26 cellular contexts compared by ENCODE assay signal in genomic region chr7:54629771-54630170, GRCh38.
"Had no signal": no experiment of that assay in that cellular context is flagged by ENCODE, and none has a peak within 500 bp of the region (broad histone marks: within the 10 kb centered on the region; RNA-seq: fewer than 3 reads in every experiment).

No MANE protein-coding gene starts in this region.

- H3K79me2 ChIP-seq: parathyroid adenoma had no signal

- ATAC-seq: effector memory CD8-positive, alpha-beta T cell; heart right ventricle; left lobe of liver; naive thymus-derived CD4-positive, alpha-beta T cell; right lobe of liver; stimulated activated naive B cell treated with anti-CD40 and anti-IgM and Interleukin-4, amounts not matched to agents 10 μg/mL and 1 μg/mL and 100 μg/mL, for 72 hours; stimulated activated naive CD8-positive, alpha-beta T cell treated with anti-CD3 and anti-CD28 coated beads, Interleukin-15, amount 100 ng/mL, for 72 hours had no signal

- DNase-seq: cortex of kidney; effector memory CD8-positive, alpha-beta T cell; erythroblast; esophagus squamous epithelium; foreskin melanocyte; glutamatergic neuron; heart right ventricle; hippocampal formation; kidney; mesenchymal stem cell; midbrain; naive thymus-derived CD4-positive, alpha-beta T cell; right lobe of liver; small intestine; stimulated activated CD4-positive, alpha-beta T cell treated with anti-CD3 and anti-CD28 coated beads, Interleukin-15, amount 100 ng/mL, for 24 hours; stimulated activated CD4-positive, alpha-beta T cell treated with anti-CD3 and anti-CD28 coated beads, Interleukin-2, amount 100 ng/mL, for 48 hours; stimulated activated naive B cell treated with anti-CD40 and anti-IgM and Interleukin-4, amounts not matched to agents 10 μg/mL and 1 μg/mL and 100 μg/mL, for 72 hours; stimulated activated naive CD8-positive, alpha-beta T cell treated with anti-CD3 and anti-CD28 coated beads, Interleukin-15, amount 100 ng/mL, for 72 hours; transverse colon had no signal

- H3K36me3 ChIP-seq: esophagus squamous epithelium, heart right ventricle, neural progenitor cell, right lobe of liver, suprapubic skin, transverse colon had no signal

- H3K9ac ChIP-seq: neural progenitor cell, parathyroid adenoma had no signal

- H3K27ac Mint-ChIP-seq: effector memory CD8-positive, alpha-beta T cell; naive thymus-derived CD4-positive, alpha-beta T cell; nephron; neural progenitor cell; progenitor cell of endocrine pancreas; stimulated activated naive B cell treated with anti-CD40 and anti-IgM and Interleukin-4, amounts not matched to agents 10 μg/mL and 1 μg/mL and 100 μg/mL, for 72 hours; stimulated activated naive CD8-positive, alpha-beta T cell treated with anti-CD3 and anti-CD28 coated beads, Interleukin-15, amount 100 ng/mL, for 72 hours had no signal

- H3K27me3 Mint-ChIP-seq: effector memory CD8-positive, alpha-beta T cell; naive thymus-derived CD4-positive, alpha-beta T cell; progenitor cell of endocrine pancreas; stimulated activated naive B cell treated with anti-CD40 and anti-IgM and Interleukin-4, amounts not matched to agents 10 μg/mL and 1 μg/mL and 100 μg/mL, for 72 hours; stimulated activated naive CD8-positive, alpha-beta T cell treated with anti-CD3 and anti-CD28 coated beads, Interleukin-15, amount 100 ng/mL, for 72 hours had no signal

- H3K36me3 Mint-ChIP-seq: naive thymus-derived CD4-positive, alpha-beta T cell; neural progenitor cell; stimulated activated naive B cell treated with anti-CD40 and anti-IgM and Interleukin-4, amounts not matched to agents 10 μg/mL and 1 μg/mL and 100 μg/mL, for 72 hours had no signal

- H3K4me2 ChIP-seq: neural progenitor cell had no signal

- H3K27ac ChIP-seq: esophagus squamous epithelium, heart right ventricle, neural progenitor cell, parathyroid adenoma, right lobe of liver, suprapubic skin, transverse colon had no signal

- H3K4me3 Mint-ChIP-seq: effector memory CD8-positive, alpha-beta T cell; naive thymus-derived CD4-positive, alpha-beta T cell; nephron; neural progenitor cell; stimulated activated naive B cell treated with anti-CD40 and anti-IgM and Interleukin-4, amounts not matched to agents 10 μg/mL and 1 μg/mL and 100 μg/mL, for 72 hours; stimulated activated naive CD8-positive, alpha-beta T cell treated with anti-CD3 and anti-CD28 coated beads, Interleukin-15, amount 100 ng/mL, for 72 hours had no signal

- H3K4me3 ChIP-seq: esophagus squamous epithelium, heart right ventricle, lung, neural progenitor cell, right lobe of liver, suprapubic skin, transverse colon had no signal

- H3K9me3 ChIP-seq: esophagus squamous epithelium, right lobe of liver, suprapubic skin, transverse colon had no signal

- H3K9me3 Mint-ChIP-seq: nephron, neural progenitor cell had no signal

- H3K4me1 ChIP-seq: esophagus squamous epithelium, heart right ventricle, neural progenitor cell, parathyroid adenoma, right lobe of liver, suprapubic skin, transverse colon had no signal

- H3K4me1 Mint-ChIP-seq: naive thymus-derived CD4-positive, alpha-beta T cell; nephron; neural progenitor cell; stimulated activated naive B cell treated with anti-CD40 and anti-IgM and Interleukin-4, amounts not matched to agents 10 μg/mL and 1 μg/mL and 100 μg/mL, for 72 hours; stimulated activated naive CD8-positive, alpha-beta T cell treated with anti-CD3 and anti-CD28 coated beads, Interleukin-15, amount 100 ng/mL, for 72 hours had no signal

- H3K27me3 ChIP-seq: esophagus squamous epithelium, heart right ventricle, neural progenitor cell, right lobe of liver, suprapubic skin, transverse colon had no signal

- H2AFZ ChIP-seq: neural progenitor cell, parathyroid adenoma had no signal
